8 cellular contexts compared by ENCODE assay signal in genomic region chr2:54329482-54330225, GRCh38.
DNase-seq lines count a peak whose midpoint lies in the region; ATAC-seq, FAIRE-seq and TF ChIP-seq lines count a peak whose summit lies in the region.

No MANE protein-coding gene starts in this region.

- H3K4me3 ChIP-seq in SK-N-MC (peak overlapping the region; percentile 94), small intestine (ENCODE audit: low read depth in 1 of 2, low read length in 2 of 2) (no peak overlapping the region)

- H3K4me1 Mint-ChIP-seq in activated naive CD4-positive, alpha-beta T cell treated with anti-CD3 and anti-CD28 coated beads, Interleukin-2, amount 50 U/mL, for 24 hours: peaks cover 11% of the 10 kb centered on the region

- H3K4me3 Mint-ChIP-seq in activated naive CD4-positive, alpha-beta T cell treated with anti-CD3 and anti-CD28 coated beads, Interleukin-2, amount 50 U/mL, for 24 hours: peak overlapping the region; percentile 88

- H3K9me3 ChIP-seq in SK-N-MC (ENCODE audit: low read depth, low read length) (no peaks in the 10 kb centered on the region), small intestine (ENCODE audit: control insufficient read depth, low read depth) (peaks cover 4% of the 10 kb centered on the region)

- H3K36me3 Mint-ChIP-seq in activated naive CD4-positive, alpha-beta T cell treated with anti-CD3 and anti-CD28 coated beads, Interleukin-2, amount 50 U/mL, for 24 hours: no peaks in the 10 kb centered on the region

- no peaks in the 10 kb centered on the region for H3K4me1 ChIP-seq in foreskin keratinocyte
- peaks cover 0 to 2% of the 10 kb centered on the region in 2 donors for H3K4me1 ChIP-seq in small intestine (ENCODE audit: control insufficient read depth in 2 of 2, insufficient read depth in 1 of 2, low read depth in 1 of 2, low read length in 1 of 2)

- no peaks in the 10 kb centered on the region for H3K36me3 ChIP-seq in SK-N-MC (ENCODE audit: insufficient read depth, low read length)
- H3K36me3 ChIP-seq in small intestine (ENCODE audit: control insufficient read depth in 2 of 2, insufficient read depth in 2 of 2, low read length in 2 of 2): no peaks in the 10 kb centered on the region

- peak; percentile 5 for ATAC-seq in foreskin keratinocyte
- ATAC-seq in GM18502 (IDR thresholded peaks at IDR 0.05; ENCODE audit: poor library complexity, unreplicated experiment): no peak

- WGBS in small intestine, 3 donors: 19 to 38% (median 29%) methylated on average over 6 of the region's 6 CpGs

- no peak for DNase-seq in activated naive CD4-positive, alpha-beta T cell treated with anti-CD3 and anti-CD28 coated beads, Interleukin-2, amount 50 U/mL, for 16 hours
- DNase-seq in SK-N-MC (ENCODE audit: low read depth, low spot score) (no peak), foreskin keratinocyte (peak in 1 of 2 donors; percentile 20), small intestine (peak; percentile 5), A172 (ENCODE audit: low spot score) (no peak)
- DNase-seq in stimulated activated CD4-positive, alpha-beta T cell treated with anti-CD3 and anti-CD28 coated beads, Interleukin-4, amount 100 ng/mL, for 24 hours: no peak

- FAIRE-seq in small intestine (lab: Jason Lieb, UNC): no peak

- H3K9me3 Mint-ChIP-seq in activated naive CD4-positive, alpha-beta T cell treated with anti-CD3 and anti-CD28 coated beads, Interleukin-2, amount 50 U/mL, for 24 hours: peaks cover 3% of the 10 kb centered on the region

- H3K27me3 ChIP-seq in foreskin keratinocyte (no peaks in the 10 kb centered on the region), small intestine (ENCODE audit: control insufficient read depth in 2 of 2, insufficient read depth in 2 of 2, low read length in 2 of 2) (no peaks in the 10 kb centered on the region)

- H3K27ac ChIP-seq in SK-N-MC (no peak overlapping the region), foreskin keratinocyte (no peak overlapping the region), small intestine (ENCODE audit: low read depth in 1 of 2, low read length in 1 of 2) (peak overlapping the region in 1 of 2 donors; percentile 82)

- peaks cover 9% of the 10 kb centered on the region for H3K27me3 Mint-ChIP-seq in activated naive CD4-positive, alpha-beta T cell treated with anti-CD3 and anti-CD28 coated beads, Interleukin-2, amount 50 U/mL, for 24 hours

- H3K27ac Mint-ChIP-seq in activated naive CD4-positive, alpha-beta T cell treated with anti-CD3 and anti-CD28 coated beads, Interleukin-2, amount 50 U/mL, for 24 hours: no peak overlapping the region

- H3K9ac ChIP-seq in SK-N-MC (ENCODE audit: insufficient read length): peak overlapping the region; percentile 77

- TF ChIP-seq CTCF in foreskin keratinocyte (conservative IDR thresholded peaks at IDR 0.05): no peak
